Comparison of ENCODE assay signal across 23 cellular contexts in genomic region chr15:62914461-62915079, GRCh38.
"Had no signal": no experiment of that assay in that cellular context is flagged by ENCODE, and none has a peak within 500 bp of the region (broad histone marks: within the 10 kb centered on the region; RNA-seq: fewer than 3 reads in every experiment).

No MANE protein-coding gene starts in this region.

- H3K27ac Mint-ChIP-seq: activated naive CD8-positive, alpha-beta T cell; activated T-cell treated with anti-CD3 and anti-CD28 coated beads, Interleukin-2, amount 50 U/mL, for 24 hours; activated T-helper 17 cell treated with anti-CD3 and anti-CD28 coated beads, Interleukin-2, amount 50 U/mL, for 72 hours; endodermal cell; naive thymus-derived CD4-positive, alpha-beta T cell; progenitor cell of endocrine pancreas; T-cell had no signal

- H3K4me3 Mint-ChIP-seq: activated naive CD8-positive, alpha-beta T cell; activated T-cell treated with anti-CD3 and anti-CD28 coated beads, Interleukin-2, amount 50 U/mL, for 24 hours; activated T-helper 17 cell treated with anti-CD3 and anti-CD28 coated beads, Interleukin-2, amount 50 U/mL, for 72 hours; endodermal cell; naive thymus-derived CD4-positive, alpha-beta T cell; neural crest cell; T-cell had no signal

- H3K4me1 Mint-ChIP-seq: activated T-helper 17 cell treated with anti-CD3 and anti-CD28 coated beads, Interleukin-2, amount 50 U/mL, for 72 hours; naive thymus-derived CD4-positive, alpha-beta T cell; T-cell had no signal

- DNase-seq: activated CD4-positive, alpha-beta T cell treated with anti-CD3 and anti-CD28 coated beads for 1 hour; activated naive CD4-positive, alpha-beta T cell; activated T-cell treated with anti-CD3 and anti-CD28 coated beads, Interleukin-2, amount 50 U/mL, for 24 hours; adrenal gland; colonic mucosa; endodermal cell; hypothalamus; lower lobe of right lung; naive thymus-derived CD4-positive, alpha-beta T cell; retina; stimulated activated CD4-positive, alpha-beta T cell treated with anti-CD3 and anti-CD28 coated beads, Interleukin-4, amount 100 ng/mL, for 24 hours; stimulated activated naive CD4-positive, alpha-beta T cell treated with Interleukin-2 at 50 U/mL for 16 hours; T-cell; tibial artery; WERI-Rb-1 had no signal

- H3K27me3 Mint-ChIP-seq: progenitor cell of endocrine pancreas had no signal

- H3K9me3 Mint-ChIP-seq: activated T-cell treated with anti-CD3 and anti-CD28 coated beads, Interleukin-2, amount 50 U/mL, for 24 hours; activated T-helper 17 cell treated with anti-CD3 and anti-CD28 coated beads, Interleukin-2, amount 50 U/mL, for 72 hours; endodermal cell; naive thymus-derived CD4-positive, alpha-beta T cell; neural crest cell; T-cell had no signal

- H3K27ac ChIP-seq: adrenal gland, ascending aorta, colonic mucosa, epithelial cell of prostate, gastroesophageal sphincter, lower lobe of right lung, tibial artery, WERI-Rb-1 had no signal

- H3K36me3 Mint-ChIP-seq: activated naive CD8-positive, alpha-beta T cell; naive thymus-derived CD4-positive, alpha-beta T cell; T-cell had no signal

- H3K4me3 ChIP-seq: adrenal gland, ascending aorta, colonic mucosa, gastroesophageal sphincter, lower lobe of right lung, tibial artery had no signal

- H3K9me3 ChIP-seq: adrenal gland, ascending aorta, colonic mucosa, gastroesophageal sphincter, lower lobe of right lung, tibial artery had no signal

- H3K4me1 ChIP-seq: adrenal gland, ascending aorta, colonic mucosa, lower lobe of right lung, tibial artery had no signal

- H3K27me3 ChIP-seq: adrenal gland, ascending aorta, colonic mucosa, gastroesophageal sphincter, tibial artery had no signal

- H3K36me3 ChIP-seq: adrenal gland, ascending aorta, colonic mucosa, gastroesophageal sphincter, lower lobe of right lung, tibial artery, WERI-Rb-1 had no signal

- ATAC-seq: activated T-helper 17 cell treated with anti-CD3 and anti-CD28 coated beads, Interleukin-2, amount 50 U/mL, for 72 hours; gastroesophageal sphincter; left lobe of liver; lower lobe of right lung; naive thymus-derived CD4-positive, alpha-beta T cell; T-cell had no signal
